Comparison of ENCODE assay signal across 10 cellular contexts in genomic region chr2:636151-636621, GRCh38. TPM values are rescaled to one million over a fixed set of nuclear protein-coding genes. Genes with fewer than 3 reads are reported as not detected.
DNase-seq lines count a peak whose midpoint lies in the region; ATAC-seq and TF ChIP-seq lines count a peak whose summit lies in the region.
"Had no signal": no experiment of that assay in that cellular context is flagged by ENCODE, and none has a peak within 500 bp of the region (broad histone marks: within the 10 kb centered on the region; RNA-seq: fewer than 3 reads in every experiment).

No MANE protein-coding gene starts in this region.

- DNase-seq in esophagus muscularis mucosa (ENCODE audit: extremely low spot score) (peak; percentile 19), retina (peak; percentile 65), SIG-M5 treated with dmso at 0.1 percent for 504 hours (lab: John Stamatoyannopoulos, UW; ENCODE audit: unreplicated experiment) (no peak), H4 (ENCODE audit: low spot score) (no peak)

- peaks cover 5 to 47% (median 39%) of the 10 kb centered on the region in 10 experiments; a peak in 19 of 20 replicates for H3K4me1 ChIP-seq in BLaER1 treated with 17β-estradiol and CSF1 and Interleukin-3, amounts not matched to agents 10 nM and 100 nM
- H3K4me1 ChIP-seq in esophagus muscularis mucosa: peaks cover 4 to 11% (median 9%) of the 10 kb centered on the region in 4 donors
- H3K4me1 ChIP-seq: BE2C had no signal

- H3K9me3 ChIP-seq in BLaER1 treated with 17β-estradiol and CSF1 and Interleukin-3, amounts not matched to agents 10 nM and 100 nM (replicated peaks in 1 of 11): peaks cover 0 to 5% (median 0%) of the 10 kb centered on the region in 11 experiments; a peak in 3 of 22 replicates
- H3K9me3 ChIP-seq in esophagus muscularis mucosa: peaks cover 0 to 8% (median 0%) of the 10 kb centered on the region in 4 donors
- H3K9me3 ChIP-seq: BE2C had no signal

- H3K4me2 ChIP-seq in BLaER1 treated with 17β-estradiol and CSF1 and Interleukin-3, amounts not matched to agents 10 nM and 100 nM: peak overlapping the region; percentile 80 to 96 (median 90)

- H3K27ac ChIP-seq in BLaER1 treated with 17β-estradiol and CSF1 and Interleukin-3, amounts not matched to agents 10 nM and 100 nM: peak overlapping the region in 8 of 11 experiments; percentile 28 to 60 (median 48); a peak in 13 of 22 replicates
- no peak overlapping the region for H3K27ac ChIP-seq in esophagus muscularis mucosa (replicated peaks in 1 of 4)
- H3K27ac ChIP-seq: cardiac muscle cell had no signal

- no peak for TF ChIP-seq CTCF in esophagus muscularis mucosa (IDR thresholded peaks at IDR 0.05)

- TF ChIP-seq POLR2A in esophagus muscularis mucosa (IDR thresholded peaks at IDR 0.05; ENCODE audit: low read depth): no peak

- H4K20me1 ChIP-seq in BLaER1 treated with 17β-estradiol and CSF1 and Interleukin-3, amounts not matched to agents 10 nM and 100 nM: no peaks in the 10 kb centered on the region

- TF ChIP-seq EP300 in esophagus muscularis mucosa (IDR thresholded peaks at IDR 0.05): no peak

- peak overlapping the region; percentile 46 to 68 (median 61); a peak in 17 of 22 replicates for H3K9ac ChIP-seq in BLaER1 treated with 17β-estradiol and CSF1 and Interleukin-3, amounts not matched to agents 10 nM and 100 nM

- peak overlapping the region; percentile 24 to 60 (median 48); a peak in 18 of 20 replicates for H3K4me3 ChIP-seq in BLaER1 treated with 17β-estradiol and CSF1 and Interleukin-3, amounts not matched to agents 10 nM and 100 nM
- H3K4me3 ChIP-seq in esophagus muscularis mucosa: peak overlapping the region in 3 of 4 donors; percentile 36 to 41 (median 40)
- H3K4me3 ChIP-seq: cardiac muscle cell had no signal

- H3K36me3 ChIP-seq in BLaER1 treated with 17β-estradiol and CSF1 and Interleukin-3, amounts not matched to agents 10 nM and 100 nM: no peaks in the 10 kb centered on the region
- H3K36me3 ChIP-seq in esophagus muscularis mucosa: no peaks in the 10 kb centered on the region
- H3K36me3 ChIP-seq: BE2C, cardiac muscle cell had no signal

- 86% methylated on average over 8 of the region's 48 CpGs for WGBS in esophagus muscularis mucosa

- ATAC-seq in HG02938 (IDR thresholded peaks at IDR 0.05; ENCODE audit: unreplicated experiment) (peak; percentile 16), HG02852 (IDR thresholded peaks at IDR 0.05; ENCODE audit: unreplicated experiment) (no peak), HG03342 (IDR thresholded peaks at IDR 0.05; ENCODE audit: unreplicated experiment) (no peak)

- intact Hi-C loops in esophagus muscularis mucosa (cut with DNase I): loop anchor here (5.0 kb wide), 1 partner anchor 389 kb away; no protein-coding TSS in a partner anchor

- peaks cover 0 to 18% (median 0%) of the 10 kb centered on the region in 11 experiments; a peak in 7 of 22 replicates for H3K27me3 ChIP-seq in BLaER1 treated with 17β-estradiol and CSF1 and Interleukin-3, amounts not matched to agents 10 nM and 100 nM
- H3K27me3 ChIP-seq in esophagus muscularis mucosa: peaks cover 0 to 17% (median 0%) of the 10 kb centered on the region in 4 donors
- H3K27me3 ChIP-seq: BE2C, cardiac muscle cell had no signal

RNA-seq across cellular contexts. Expression of gene TMEM18, which starts 41.0 kb away (rescaled TPM):
- 10 to 100 TPM in 2 of 4 donors, 1 to 10 TPM in 2; 8.7 to 27.3 (median 10.2) TPM for total RNA-seq in esophagus muscularis mucosa
- total RNA-seq in H4 (2014; rRNA removed; shearing (Covaris generic)): 17.6 and 17.7 TPM in 2 replicates

Comparison
In these comparisons a context has a peak if more than half of its experiments do, and no peak if none do; other contexts are left out.
1. H3K27ac ChIP-seq: peak in BLaER1 treated with 17β-estradiol and CSF1 and Interleukin-3, amounts not matched to agents 10 nM and 100 nM (8 of 11); none in esophagus muscularis mucosa (0 of 4).
2. DNase-seq: peak in esophagus muscularis mucosa (single experiment) and retina (single experiment); none in SIG-M5 treated with dmso at 0.1 percent for 504 hours (single experiment) and H4 (single experiment).